8 cellular contexts compared by ENCODE assay signal in the genomic region with DNA sequence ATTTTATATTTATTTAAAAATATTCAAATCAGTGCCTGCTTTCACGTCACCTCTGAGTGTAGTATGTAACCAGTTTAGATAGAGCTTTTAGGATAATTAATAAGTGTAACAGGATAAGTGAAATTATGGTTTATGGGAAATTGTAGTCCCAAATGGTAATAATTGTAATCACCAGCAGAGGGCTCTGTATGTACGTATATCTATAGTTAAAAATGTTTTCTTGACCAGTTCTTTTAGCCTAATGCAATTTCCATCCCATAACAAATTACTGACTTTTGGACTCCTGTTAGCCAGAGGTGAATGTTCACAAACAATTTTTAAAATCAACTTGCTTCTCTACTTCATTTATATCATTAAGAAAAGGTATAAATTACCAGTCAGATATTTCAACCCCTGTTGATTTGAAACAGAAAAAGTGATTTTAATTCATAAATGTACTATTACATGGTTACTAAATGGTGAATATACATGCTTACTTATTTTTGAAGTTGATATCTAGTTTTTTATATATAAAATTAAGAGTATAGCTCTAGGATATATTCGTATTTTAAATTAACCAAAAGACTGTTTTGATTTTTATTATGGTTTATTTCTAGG. TPM values are rescaled to one million over a fixed set of nuclear protein-coding genes. Genes with fewer than 3 reads are reported as not detected.
DNase-seq lines count a peak whose midpoint lies in the region; ATAC-seq, FAIRE-seq and TF ChIP-seq lines count a peak whose summit lies in the region.

No MANE protein-coding gene starts in this region.

- H3K9me3 ChIP-seq in Caco-2: no peaks in the 10 kb centered on the region

- H3K36me3 Mint-ChIP-seq in Caco-2 (ENCODE audit: insufficient read depth, unreplicated experiment): peaks cover 18% of the 10 kb centered on the region

- no TSS peak for BruUV-seq in Caco-2 (replicated peaks; lab: Mats Ljungman, UMichigan)

- no peaks in the 10 kb centered on the region for H3K9me3 Mint-ChIP-seq in Caco-2 (ENCODE audit: unreplicated experiment)

- intact Hi-C loops in Caco-2 (cut with micrococcal nuclease; ENCODE audit: unreplicated experiment): loop anchor here (1.0 to 2.0 kb wide), 3 partner anchors 318 to 438 kb away; no protein-coding TSS in a partner anchor

- H3K27me3 ChIP-seq in Caco-2 (replicated peaks; ENCODE audit: control insufficient read depth, insufficient read depth, low read length): no peaks in the 10 kb centered on the region

- no peak overlapping the region for H3K4me3 Mint-ChIP-seq in Caco-2 (ENCODE audit: unreplicated experiment)

- POLR2A ChIA-PET in Caco-2 (lab: Charles Lee): no interaction called here

- no peak for ATAC-seq in GM18502 (IDR thresholded peaks at IDR 0.05; ENCODE audit: poor library complexity, unreplicated experiment)

- TF ChIP-seq CTCF in Caco-2 (IDR thresholded peaks at IDR 0.05; ENCODE audit: insufficient read depth in 1 of 2, low read depth in 1 of 2, low read length in 1 of 2, severe bottlenecking in 1 of 2, unreplicated experiment in 1 of 2): peak; percentile 25 to 43

- no peaks in the 10 kb centered on the region for H3K4me1 Mint-ChIP-seq in Caco-2 (ENCODE audit: low read depth, unreplicated experiment)

- no peaks in the 10 kb centered on the region for H3K27me3 Mint-ChIP-seq in Caco-2 (ENCODE audit: insufficient read depth, unreplicated experiment)

- H3K36me3 ChIP-seq in Caco-2 (ENCODE audit: control insufficient read depth, insufficient read depth, low read length): no peaks in the 10 kb centered on the region

- DNase-seq in Caco-2 (peak in 1 of 2 experiments; percentile 42), H4 (ENCODE audit: low spot score) (peak; percentile 29), NCI-H748 treated with DMSO at 0.1 percent for 48 hours (lab: John Stamatoyannopoulos, UW) (peak; percentile 70), midbrain (lab: John Stamatoyannopoulos, UW) (peak; percentile 57), NCI-H128 (lab: John Stamatoyannopoulos, UW; ENCODE audit: unreplicated experiment) (no peak)
- no peak for DNase-seq in activated CD4-positive, alpha-beta T cell treated with anti-CD3 and anti-CD28 coated beads for 4 hours

- H3K27ac Mint-ChIP-seq in Caco-2 (ENCODE audit: unreplicated experiment): no peak overlapping the region

- CTCF ChIA-PET in Caco-2 (lab: Charles Lee): no interaction called here

- no peaks in the 10 kb centered on the region for H3K4me1 ChIP-seq in Caco-2

- FAIRE-seq in colon (lab: Jason Lieb, UNC): peak; percentile 80

- no peak overlapping the region for H3K4me3 ChIP-seq in Caco-2 (ENCODE audit: low read depth, low read length)

RNA-seq across cellular contexts. Expression of a gene that starts 25.3 kb away (rescaled TPM):
- total RNA-seq in Caco-2 (2022): 16.1 and 16.4 TPM in 2 replicates
- 32.7 and 41.3 TPM in 2 replicates for total RNA-seq in H4 (2014; rRNA removed; shearing (Covaris generic))

RNA-seq across cellular contexts. Expression of a gene that starts 26.6 kb away (rescaled TPM):
- total RNA-seq in Caco-2 (2022): 7.2 and 7.4 TPM in 2 replicates
- total RNA-seq in H4 (2014; rRNA removed; shearing (Covaris generic)): 21.8 and 31.1 TPM in 2 replicates

Comparison
In these comparisons a context has a peak if more than half of its experiments do, and no peak if none do; other contexts are left out.
1. DNase-seq: peak in H4 (single experiment), NCI-H748 treated with DMSO at 0.1 percent for 48 hours (single experiment) and midbrain (single experiment); none in NCI-H128 (single experiment) and activated CD4-positive, alpha-beta T cell treated with anti-CD3 and anti-CD28 coated beads for 4 hours (0 of 2).